Comparison of ENCODE assay signal across 2 cellular contexts in the genomic region with DNA sequence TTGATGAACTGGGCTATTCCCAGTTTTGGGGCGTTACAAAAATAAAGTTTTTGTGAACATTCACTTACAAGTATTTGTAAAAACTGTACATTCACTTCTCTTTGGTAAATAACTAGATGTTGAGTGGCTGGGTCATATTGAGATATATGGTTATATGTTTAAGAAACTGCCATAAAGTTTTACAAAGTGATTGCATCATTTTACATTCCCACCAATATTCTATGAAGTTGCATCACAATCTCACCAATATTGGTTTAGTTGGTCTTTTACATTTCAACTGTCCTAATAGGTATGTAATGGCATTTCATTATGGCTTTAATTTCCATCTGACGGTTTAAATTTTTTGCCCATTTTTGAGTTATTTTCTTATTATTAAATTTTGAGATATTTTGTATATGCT.
TF ChIP-seq lines count a peak whose summit lies in the region.

No MANE protein-coding gene starts in this region.

TF ChIP-seq in HepG2, 621 proteins besides CTCF, POLR2A, EP300 and RAD21:
- TF ChIP-seq CEBPB (IDR thresholded peaks at IDR 0.05; ENCODE audit: borderline replicate concordance, low read depth, low read length), result peak; percentile 66
- TF ChIP-seq ATF7 (IDR thresholded peaks at IDR 0.05), result peak; percentile 51; the same call in 1 of the 2 replicates
- TF ChIP-seq ATF7 (CRISPR knock-in tag; IDR thresholded peaks at IDR 0.05), result no peak
- TF ChIP-seq HNRNPK (IDR thresholded peaks at IDR 0.05; ENCODE audit: low read depth, low read length, poor library complexity, severe bottlenecking), result no peak
- no peak for TF ChIP-seq ZNF564 (CRISPR knock-in tag; IDR thresholded peaks at IDR 0.05)
- TF ChIP-seq PLRG1 (conservative IDR thresholded peaks at IDR 0.05), result no peak

TF ChIP-seq in H1, 55 proteins besides CTCF, POLR2A, EP300 and RAD21:
- peak; percentile 29; the same call in 1 of the 2 replicates for TF ChIP-seq CEBPB (IDR thresholded peaks at IDR 0.05; ENCODE audit: low read depth, low read length)
- TF ChIP-seq CREB1 (IDR thresholded peaks at IDR 0.05), result no peak
